Comparison of ENCODE assay signal across 1 cellular context in genomic region chr17:49738456-49739163, GRCh38.
A peak's percentile ranks its signal among the peaks of the same experiment; 100 is the strongest.
TF ChIP-seq lines count a peak whose summit lies in the region.

No MANE protein-coding gene starts in this region.

TF ChIP-seq in K562, 482 proteins besides CTCF, POLR2A, EP300 and RAD21:
- TF ChIP-seq TCF7L2 (IDR thresholded peaks at IDR 0.05; ENCODE audit: low read depth, low read length) = no peak
- no peak for TF ChIP-seq TBL1XR1 (IDR thresholded peaks at IDR 0.05; ENCODE audit: low read length in 2 of 2)
- TF ChIP-seq RBM22 (IDR thresholded peaks at IDR 0.05; ENCODE audit: low read depth, low read length, poor library complexity, severe bottlenecking) = no peak
- no peak for TF ChIP-seq TOE1 (IDR thresholded peaks at IDR 0.05; ENCODE audit: borderline replicate concordance)
- 0 out of 2 replicates have a peak, but pooled peaks have one; percentile 31 for TF ChIP-seq TOE1 (CRISPR knock-in tag; IDR thresholded peaks at IDR 0.05; ENCODE audit: borderline replicate concordance, low read depth)
- TF ChIP-seq BDP1 (IDR thresholded peaks at IDR 0.05; ENCODE audit: insufficient read depth, insufficient read length) = no peak
- no peak for TF ChIP-seq L3MBTL2 (IDR thresholded peaks at IDR 0.05)
- TF ChIP-seq E2F4 (CRISPR knock-in tag; IDR thresholded peaks at IDR 0.05; ENCODE audit: low read depth) = peak; percentile 24; the same call in 1 of the 2 replicates
- no peak for TF ChIP-seq HSF4 (CRISPR knock-in tag; IDR thresholded peaks at IDR 0.05; ENCODE audit: borderline replicate concordance)
- 0 out of 2 replicates have a peak, but pooled peaks have one; percentile 9 for TF ChIP-seq ZBTB12 (CRISPR knock-in tag; IDR thresholded peaks at IDR 0.05)
- TF ChIP-seq CUX1 (CRISPR knock-in tag; IDR thresholded peaks at IDR 0.05) = no peak
- TF ChIP-seq ZBTB1 (CRISPR knock-in tag; IDR thresholded peaks at IDR 0.05; ENCODE audit: borderline replicate concordance, low read depth) = no peak
- no peak for TF ChIP-seq SLC30A9 (CRISPR knock-in tag; IDR thresholded peaks at IDR 0.05)
